18 cellular contexts compared by ENCODE assay signal in the genomic region with DNA sequence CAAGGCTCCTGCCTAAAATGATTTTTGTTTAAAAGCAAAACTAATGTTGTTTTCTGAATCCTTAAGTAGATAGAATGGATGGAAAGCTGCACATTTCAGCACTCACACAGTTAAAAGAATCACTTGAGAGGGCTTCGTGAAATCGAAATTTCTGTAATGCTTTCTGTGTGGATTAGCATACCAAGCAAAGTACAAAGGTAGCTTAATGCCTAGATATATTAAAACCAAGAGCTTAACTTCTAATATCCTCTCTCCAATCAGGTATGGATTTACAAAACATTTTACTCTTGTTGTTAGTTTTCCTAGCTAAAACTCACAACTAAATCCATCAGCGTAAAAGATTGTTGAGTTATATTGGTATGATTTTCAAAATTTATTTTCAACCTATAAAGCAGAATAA.
DNase-seq lines count a peak whose midpoint lies in the region; ATAC-seq and TF ChIP-seq lines count a peak whose summit lies in the region.
"Had no signal": no experiment of that assay in that cellular context is flagged by ENCODE, and none has a peak within 500 bp of the region (broad histone marks: within the 10 kb centered on the region; RNA-seq: fewer than 3 reads in every experiment).

No MANE protein-coding gene starts in this region.

- in situ Hi-C loops in G401 (cut with HindIII; ENCODE audit: low sequenced_read_pairs): no loop called here

- H3K9me3 ChIP-seq in SK-N-MC (ENCODE audit: low read depth, low read length): no peaks in the 10 kb centered on the region
- H3K9me3 ChIP-seq: BLaER1 treated with 17β-estradiol and CSF1 and Interleukin-3, amounts not matched to agents 10 nM and 100 nM; Caco-2 had no signal

- H3K36me3 ChIP-seq in SK-N-MC (ENCODE audit: insufficient read depth, low read length): no peaks in the 10 kb centered on the region
- H3K36me3 ChIP-seq: BLaER1 treated with 17β-estradiol and CSF1 and Interleukin-3, amounts not matched to agents 10 nM and 100 nM had no signal

- CTCF ChIA-PET in activated CD4-positive, alpha-beta memory T cell treated with anti-CD3 and anti-CD28 coated beads for 36 hours (lab: Charles Lee): no interaction called here

- no peaks in the 10 kb centered on the region for H3K4me1 Mint-ChIP-seq in activated CD4-positive, alpha-beta memory T cell treated with anti-CD3 and anti-CD28 coated beads for 36 hours (ENCODE audit: low read depth)
- H3K4me1 Mint-ChIP-seq: B cell had no signal

- peak overlapping the region; percentile 53 for H3K4me3 ChIP-seq in SK-N-MC
- no peak overlapping the region for H3K4me3 ChIP-seq in retinal pigment epithelial cell (ENCODE audit: low read length)
- H3K4me3 ChIP-seq: BLaER1 treated with 17β-estradiol and CSF1 and Interleukin-3, amounts not matched to agents 10 nM and 100 nM; GM12878 had no signal

- no peak for TF ChIP-seq CTCF in retinal pigment epithelial cell (conservative IDR thresholded peaks at IDR 0.05; ENCODE audit: low read depth, low read length)

- DNase-seq in G401 (ENCODE audit: low spot score): peak; percentile 42
- DNase-seq in SK-N-MC (ENCODE audit: low read depth, low spot score): no peak
- DNase-seq in retinal pigment epithelial cell (ENCODE audit: low read depth): peak; percentile 54
- DNase-seq in activated CD4-positive, alpha-beta memory T cell treated with anti-CD3 and anti-CD28 coated beads for 36 hours: no peak
- no peak for DNase-seq in ecto neural progenitor cell (ENCODE audit: low spot score)
- DNase-seq: 8988T; AML-193; Caco-2; Calu3; CD4-positive, alpha-beta T cell; CD8-positive, alpha-beta T cell; DMS79 treated with DMSO at 0.1 percent for 48 hours; GDM1 had no signal

- ATAC-seq in GM21390 (IDR thresholded peaks at IDR 0.05; ENCODE audit: unreplicated experiment): no peak
- ATAC-seq: CD8-positive, alpha-beta T cell; GM12878 had no signal

- no peak overlapping the region for H3K27ac Mint-ChIP-seq in activated CD4-positive, alpha-beta memory T cell treated with anti-CD3 and anti-CD28 coated beads for 36 hours
- H3K27ac Mint-ChIP-seq: B cell; CD4-positive, alpha-beta T cell; CD8-positive, alpha-beta T cell had no signal

- peak overlapping the region; percentile 4 for H3K9ac ChIP-seq in SK-N-MC (ENCODE audit: insufficient read length)
- H3K9ac ChIP-seq: BLaER1 treated with 17β-estradiol and CSF1 and Interleukin-3, amounts not matched to agents 10 nM and 100 nM had no signal

- H3K27ac ChIP-seq in SK-N-MC: peak overlapping the region; percentile 83
- H3K27ac ChIP-seq: BLaER1 treated with 17β-estradiol and CSF1 and Interleukin-3, amounts not matched to agents 10 nM and 100 nM; C4-2B had no signal

- no peaks in the 10 kb centered on the region for H3K36me3 Mint-ChIP-seq in activated CD4-positive, alpha-beta memory T cell treated with anti-CD3 and anti-CD28 coated beads for 36 hours
- H3K36me3 Mint-ChIP-seq: CD8-positive, alpha-beta T cell had no signal

- H3K4me3 Mint-ChIP-seq in activated CD4-positive, alpha-beta memory T cell treated with anti-CD3 and anti-CD28 coated beads for 36 hours: no peak overlapping the region
- H3K4me3 Mint-ChIP-seq: B cell; CD4-positive, alpha-beta T cell; CD8-positive, alpha-beta T cell had no signal

- H3K27me3 Mint-ChIP-seq in activated CD4-positive, alpha-beta memory T cell treated with anti-CD3 and anti-CD28 coated beads for 36 hours: no peaks in the 10 kb centered on the region
- H3K27me3 Mint-ChIP-seq: B cell; CD4-positive, alpha-beta T cell had no signal

- POLR2A ChIA-PET in activated CD4-positive, alpha-beta memory T cell treated with anti-CD3 and anti-CD28 coated beads for 36 hours (lab: Charles Lee): no interaction called here

- intact Hi-C loops in activated CD4-positive, alpha-beta memory T cell treated with anti-CD3 and anti-CD28 coated beads for 36 hours (cut with micrococcal nuclease): no loop called here

- peaks cover 5% of the 10 kb centered on the region for H3K9me3 Mint-ChIP-seq in activated CD4-positive, alpha-beta memory T cell treated with anti-CD3 and anti-CD28 coated beads for 36 hours
- H3K9me3 Mint-ChIP-seq: CD8-positive, alpha-beta T cell had no signal

Comparison
In these comparisons a context has a peak if more than half of its experiments do, and no peak if none do; other contexts are left out.
1. DNase-seq: peak in G401 (single experiment) and retinal pigment epithelial cell (single experiment); none in SK-N-MC (single experiment), activated CD4-positive, alpha-beta memory T cell treated with anti-CD3 and anti-CD28 coated beads for 36 hours (single experiment) and ecto neural progenitor cell (single experiment).